Comparison of ENCODE assay signal across 20 cellular contexts in genomic region chr6:149078383-149078782, GRCh38.
DNase-seq lines count a peak whose midpoint lies in the region; ATAC-seq, FAIRE-seq and TF ChIP-seq lines count a peak whose summit lies in the region.
"Had no signal": no experiment of that assay in that cellular context is flagged by ENCODE, and none has a peak within 500 bp of the region (broad histone marks: within the 10 kb centered on the region; RNA-seq: fewer than 3 reads in every experiment).

No MANE protein-coding gene starts in this region.

- H3K4me2 ChIP-seq in HepG2 (ENCODE audit: low read depth, low read length): no peak overlapping the region
- no peak overlapping the region for H3K4me2 ChIP-seq in GM12878 (ENCODE audit: control insufficient read depth, insufficient read depth)
- no peak overlapping the region for H3K4me2 ChIP-seq in trophoblast cell (ENCODE audit: low read length)
- H3K4me2 ChIP-seq: A549, SK-N-SH had no signal

- H3K36me3 ChIP-seq in HepG2 (replicated peaks in 1 of 2; ENCODE audit: control insufficient read depth in 1 of 2, insufficient read depth in 2 of 2, low read length in 2 of 2) (no peaks in the 10 kb centered on the region), right lobe of liver (no peaks in the 10 kb centered on the region), GM12878 (ENCODE audit: control insufficient read depth in 2 of 2, insufficient read depth in 2 of 2, low read length in 1 of 2) (no peaks in the 10 kb centered on the region), trophoblast cell (ENCODE audit: control insufficient read depth in 1 of 2, insufficient read depth in 2 of 2, low read length in 2 of 2) (no peaks in the 10 kb centered on the region)

- H3K27me3 ChIP-seq in HepG2 (ENCODE audit: control insufficient read depth in 1 of 2, insufficient read depth in 2 of 2, low read length in 2 of 2): no peaks in the 10 kb centered on the region
- H3K27me3 ChIP-seq in right lobe of liver: no peaks in the 10 kb centered on the region
- H3K27me3 ChIP-seq in GM12878 (replicated peaks in 1 of 2; ENCODE audit: control insufficient read depth in 2 of 2, insufficient read depth in 2 of 2, low read length in 1 of 2): no peaks in the 10 kb centered on the region
- H3K27me3 ChIP-seq in trophoblast cell (ENCODE audit: insufficient read depth, low read length): no peaks in the 10 kb centered on the region

- H3K4ac ChIP-seq in trophoblast cell (ENCODE audit: low read depth, low read length): no peak overlapping the region

- RAD21 ChIA-PET in GM12878 (lab: Charles Lee; ENCODE audit: unreplicated experiment): interaction anchor here (0.8 to 4.4 kb wide), 8 partner anchors 9 to 439 kb away, joined by 3 to 42 read pairs (median 4); no protein-coding TSS in a partner anchor

- H2AK5ac ChIP-seq in trophoblast cell (ENCODE audit: low read length): peak overlapping the region; percentile 3

- TF ChIP-seq RAD21 in HepG2 (CRISPR knock-in tag; IDR thresholded peaks at IDR 0.05) (no peak), GM12878 (IDR thresholded peaks at IDR 0.05; ENCODE audit: insufficient read depth, low read depth, low read length) (no peak)

- no peaks in the 10 kb centered on the region for H3K79me2 ChIP-seq in HepG2 (ENCODE audit: insufficient read depth, low read length)
- no peaks in the 10 kb centered on the region; the same call in 1 of the 2 replicates for H3K79me2 ChIP-seq in GM12878 (ENCODE audit: control insufficient read depth, insufficient read depth, low read length)
- H3K79me2 ChIP-seq in trophoblast cell (ENCODE audit: control insufficient read depth, insufficient read depth, low read length, poor library complexity): no peaks in the 10 kb centered on the region

- peak overlapping the region; percentile 14 for H2BK120ac ChIP-seq in trophoblast cell (ENCODE audit: insufficient read depth, low read length, poor library complexity)

- no peak overlapping the region for H3K27ac ChIP-seq in HepG2 (ENCODE audit: extremely low read length, insufficient read depth, low read length)
- no peak overlapping the region for H3K27ac ChIP-seq in right lobe of liver
- no peak overlapping the region for H3K27ac ChIP-seq in GM12878 (ENCODE audit: control insufficient read depth, insufficient read depth)
- no peak overlapping the region for H3K27ac ChIP-seq in trophoblast cell (ENCODE audit: low read depth, low read length)

- CTCF ChIA-PET in HepG2 (lab: Yijun Ruan, JAX; ENCODE audit: low intra/inter-chr PET ratio, low total read pairs) (no interaction called here), GM12878 (lab: Yijun Ruan, JAX) (interaction anchor here (0.6 to 3.4 kb wide), 6 partner anchors 9 to 353 kb away, joined by 3 to 29 read pairs (median 6); no protein-coding TSS in a partner anchor)

- no peak for TF ChIP-seq POLR2A in HepG2 (IDR thresholded peaks at IDR 0.05; ENCODE audit: insufficient read depth in 1 of 2, low read depth in 2 of 2, low read length in 2 of 2)
- no peak for TF ChIP-seq POLR2A in right lobe of liver (IDR thresholded peaks at IDR 0.05)
- no peak for TF ChIP-seq POLR2A in GM12878 (IDR thresholded peaks at IDR 0.05; ENCODE audit: low read depth, low read length)

- H3K14ac ChIP-seq in trophoblast cell (ENCODE audit: low read length): no peak overlapping the region

- POLR2A ChIA-PET in HepG2 (lab: Yijun Ruan, JAX) (no interaction called here), GM12878 (lab: Charles Lee) (interaction anchor here (0.6 to 4.2 kb wide), 5 partner anchors 13 to 355 kb away, joined by 3 to 33 read pairs (median 3); no protein-coding TSS in a partner anchor)

- TF ChIP-seq CTCF in HepG2 (CRISPR knock-in tag; IDR thresholded peaks at IDR 0.05): no peak
- no peak for TF ChIP-seq CTCF in right lobe of liver (IDR thresholded peaks at IDR 0.05)
- TF ChIP-seq CTCF in GM12878 (IDR thresholded peaks at IDR 0.05 in 2 of 3, conservative IDR thresholded peaks at IDR 0.05 in 1 of 3; ENCODE audit: control insufficient read depth in 2 of 3, extremely low read depth in 1 of 3, insufficient read depth in 1 of 3, low read depth in 3 of 3, low read length in 3 of 3): no peak

- peaks cover 3% of the 10 kb centered on the region for H3K79me1 ChIP-seq in trophoblast cell (ENCODE audit: low read length)

- no peak overlapping the region for H2AFZ ChIP-seq in HepG2 (ENCODE audit: low read length)
- no peak overlapping the region for H2AFZ ChIP-seq in GM12878 (ENCODE audit: control insufficient read depth, low read depth, low read length)
- no peak overlapping the region for H2AFZ ChIP-seq in trophoblast cell (ENCODE audit: insufficient read depth, low read length, poor library complexity)

- no peak for DNase-seq in HepG2 (ENCODE audit: low spot score)
- DNase-seq in right lobe of liver: no peak
- DNase-seq in GM12878 (ENCODE audit: low read depth, low spot score): no peak
- DNase-seq in trophoblast cell: no peak
- no peak for DNase-seq in GOT3 (lab: John Stamatoyannopoulos, UW)
- DNase-seq in effector CD4-positive, alpha-beta T cell: no peak
- DNase-seq: CD4-positive, alpha-beta T cell; COR-L47; DMS79; Kasumi-1; NCI-H1694; NCI-H2081; NCI-H2171; NCI-H524 treated with DMSO at 0.1 percent for 48 hours; SIG-M5; SK-N-SH had no signal

- no peak overlapping the region for H3K18ac ChIP-seq in trophoblast cell (ENCODE audit: low read length)

- in situ Hi-C loops in HepG2 (cut with HindIII; ENCODE audit: extremely low pct_ligation_motif_present, low pct_unique_long_range_greater_than_20kb): no loop called here
- in situ Hi-C loops in GM12878 (cut with MboI): no loop called here

- FAIRE-seq in HepG2 (lab: Jason Lieb, UNC) (no peak), GM12878 (lab: Jason Lieb, UNC) (no peak)
- FAIRE-seq: A549, GM12891 had no signal

- BruUV-seq in HepG2 (replicated peaks; lab: Mats Ljungman, UMichigan) (no TSS peak), GM12878 (replicated peaks; lab: Mats Ljungman, UMichigan) (no TSS peak)

- H2BK12ac ChIP-seq in trophoblast cell (ENCODE audit: low read length): peak overlapping the region; percentile 55

- H4K91ac ChIP-seq in trophoblast cell (ENCODE audit: low read depth, low read length): peak overlapping the region; percentile 50

- intact Hi-C loops in HepG2 (cut with micrococcal nuclease; ENCODE audit: unreplicated experiment) (no loop called here), right lobe of liver (cut with DNase I) (no loop called here), GM12878 (cut with micrococcal nuclease; ENCODE audit: unreplicated experiment) (no loop called here)

- no peak overlapping the region for H4K12ac ChIP-seq in trophoblast cell (ENCODE audit: low read depth, low read length)

- H3K9ac ChIP-seq in HepG2 (ENCODE audit: insufficient read depth, low read depth, low read length) (no peak overlapping the region), GM12878 (ENCODE audit: control insufficient read depth, insufficient read depth, low read length) (no peak overlapping the region), trophoblast cell (ENCODE audit: low read length) (no peak overlapping the region)
- H3K9ac ChIP-seq: SK-N-SH had no signal

- TF ChIP-seq EP300 in HepG2 (IDR thresholded peaks at IDR 0.05; ENCODE audit: low read depth in 2 of 2, low read length in 2 of 2): no peak
- no peak for TF ChIP-seq EP300 in HepG2 (CRISPR knock-in tag; IDR thresholded peaks at IDR 0.05; ENCODE audit: borderline replicate concordance)
- no peak for TF ChIP-seq EP300 in GM12878 (IDR thresholded peaks at IDR 0.05; ENCODE audit: borderline replicate concordance in 1 of 2, control insufficient read depth in 1 of 2, low read depth in 2 of 2, low read length in 2 of 2)

- no peak overlapping the region for H2BK5ac ChIP-seq in trophoblast cell (ENCODE audit: low read depth, low read length, poor library complexity)

- H3K4me1 ChIP-seq in HepG2 (ENCODE audit: insufficient read depth, low read length): peaks cover 60% of the 10 kb centered on the region
- H3K4me1 ChIP-seq in right lobe of liver: peaks cover 0 to 6% (median 2%) of the 10 kb centered on the region in 4 donors
- H3K4me1 ChIP-seq in GM12878 (ENCODE audit: control insufficient read depth, insufficient read depth, low read length): peaks cover 45% of the 10 kb centered on the region
- H3K4me1 ChIP-seq in trophoblast cell (ENCODE audit: control insufficient read depth in 1 of 2, insufficient read depth in 2 of 2, low read length in 2 of 2): peaks cover 7 to 13% of the 10 kb centered on the region in 2 experiments

- H4K20me1 ChIP-seq in HepG2 (ENCODE audit: insufficient read depth, low read length): no peaks in the 10 kb centered on the region
- H4K20me1 ChIP-seq in GM12878 (ENCODE audit: control insufficient read depth, insufficient read depth): no peaks in the 10 kb centered on the region

- no peaks in the 10 kb centered on the region for H3K9me3 ChIP-seq in HepG2 (ENCODE audit: low read length)
- no peaks in the 10 kb centered on the region for H3K9me3 ChIP-seq in right lobe of liver
- H3K9me3 ChIP-seq in GM12878 (replicated peaks; ENCODE audit: control insufficient read depth, insufficient read depth, low read length): peaks cover 3% of the 10 kb centered on the region; the same call in 1 of the 3 replicates
- no peaks in the 10 kb centered on the region for H3K9me3 ChIP-seq in trophoblast cell (ENCODE audit: insufficient read depth, low read depth, low read length)
- H3K9me3 ChIP-seq: A549, SK-N-SH had no signal

- H4K8ac ChIP-seq in trophoblast cell (ENCODE audit: low read depth, low read length): no peak overlapping the region

- ATAC-seq in HepG2: no peak
- no peak for ATAC-seq in right lobe of liver
- ATAC-seq in GM12878: no peak
- no peak for ATAC-seq in HG02981 (IDR thresholded peaks at IDR 0.05; ENCODE audit: unreplicated experiment)
- ATAC-seq: A549, Panc1 had no signal

- no peak overlapping the region for H3K23ac ChIP-seq in trophoblast cell (ENCODE audit: low read length)

- SMC1A ChIA-PET in GM12878 (lab: Charles Lee; ENCODE audit: uncharacterized antibody, unreplicated experiment): interaction anchor here (1.1 to 5.8 kb wide), 7 partner anchors 14 to 354 kb away, joined by 3 to 88 read pairs (median 13); no protein-coding TSS in a partner anchor

- H3K4me3 ChIP-seq in HepG2 (replicated peaks in 1 of 3; ENCODE audit: insufficient read depth in 1 of 3, low read depth in 2 of 3, low read length in 3 of 3) (no peak overlapping the region), right lobe of liver (no peak overlapping the region), GM12878 (no peak overlapping the region), trophoblast cell (ENCODE audit: low read depth, low read length) (no peak overlapping the region)
- H3K4me3 ChIP-seq: A549 had no signal

- 97% methylated on average over 7 of the region's 7 CpGs for WGBS in HepG2 (ENCODE audit: low lambda C conversion rate)
- WGBS in right lobe of liver (ENCODE audit: insufficient coverage, low coverage, low lambda C conversion rate, missing lambda C conversion rate): 71% methylated on average over 2 of the region's 7 CpGs
- WGBS in GM12878 (ENCODE audit: insufficient coverage, insufficient replicate concordance, low lambda C conversion rate, missing lambda C conversion rate): 89% methylated on average over 7 of the region's 7 CpGs
- no CpG with 5 or more reads among the region's 7 CpGs for WGBS in trophoblast cell (ENCODE audit: extremely low coverage, insufficient coverage, insufficient read length)

TF ChIP-seq in GM12878, 131 proteins besides CTCF, POLR2A, EP300 and RAD21 (continues in another document):
- no peak for TF ChIP-seq RELA (IDR thresholded peaks at IDR 0.05; ENCODE audit: borderline replicate concordance, partially characterized antibody)

Comparison
In these comparisons a context has a peak if more than half of its experiments do, and no peak if none do; other contexts are left out.
1. Of the 75 proteins assayed by ChIP-seq in both HepG2 and GM12878: peak only in HepG2: none; only in GM12878: ZBTB33; in both: none; in neither: 74.